23 cellular contexts compared by ENCODE assay signal in the genomic region with DNA sequence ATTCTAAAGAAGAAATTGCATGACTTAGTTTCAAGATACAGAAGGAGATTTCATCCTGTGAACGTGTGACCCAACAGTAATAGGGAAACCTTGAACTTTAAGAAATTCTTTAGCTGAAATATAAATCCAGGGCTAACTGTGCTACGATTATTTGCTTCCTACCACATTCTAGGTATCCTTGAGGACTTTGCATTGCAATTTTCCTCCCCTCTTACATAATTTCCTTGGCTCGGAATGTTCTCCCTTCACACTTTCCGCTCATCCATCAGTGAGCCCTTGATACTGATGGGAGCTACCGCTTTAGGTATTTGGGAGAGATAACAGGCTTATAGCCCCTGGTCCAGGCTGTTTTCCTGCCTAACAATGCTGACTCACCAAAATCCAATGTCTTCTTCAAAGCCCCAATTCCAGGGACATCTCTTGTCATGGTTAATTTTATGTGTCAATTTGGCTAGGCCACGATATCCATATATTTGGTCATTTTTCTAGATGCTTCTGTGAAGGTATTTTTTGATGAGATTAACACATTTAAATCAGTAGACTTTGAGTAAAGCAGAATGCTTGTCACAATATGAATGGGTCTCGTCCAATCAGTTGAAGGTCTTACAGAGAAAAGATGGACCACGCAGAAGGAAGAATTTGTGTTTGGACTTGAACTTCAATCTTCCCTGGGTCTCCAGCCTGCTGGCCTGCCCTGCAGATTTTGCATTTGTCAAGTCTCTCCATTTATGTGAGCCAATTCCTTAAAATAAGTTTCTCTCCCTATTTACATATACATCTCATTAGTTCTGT.
A peak's percentile ranks its signal among the peaks of the same experiment; 100 is the strongest.
DNase-seq lines count a peak whose midpoint lies in the region; ATAC-seq, FAIRE-seq and TF ChIP-seq lines count a peak whose summit lies in the region.
"Had no signal": no experiment of that assay in that cellular context is flagged by ENCODE, and none has a peak within 500 bp of the region (broad histone marks: within the 10 kb centered on the region; RNA-seq: fewer than 3 reads in every experiment).

No MANE protein-coding gene starts in this region.

- POLR2A ChIA-PET in HepG2 (lab: Yijun Ruan, JAX), result no interaction called here

- CTCF ChIA-PET in HepG2 (lab: Yijun Ruan, JAX; ENCODE audit: low intra/inter-chr PET ratio, low total read pairs), result no interaction called here

- TF ChIP-seq EP300 in HepG2 (IDR thresholded peaks at IDR 0.05; ENCODE audit: low read depth in 2 of 2, low read length in 2 of 2) (no peak), HepG2 (CRISPR knock-in tag; IDR thresholded peaks at IDR 0.05; ENCODE audit: borderline replicate concordance) (no peak), gastroesophageal sphincter (IDR thresholded peaks at IDR 0.05) (no peak)

- H2AFZ ChIP-seq in HepG2 (ENCODE audit: low read length), result no peak overlapping the region
- H2AFZ ChIP-seq: parathyroid adenoma had no signal

- in situ Hi-C loops in HepG2 (cut with HindIII; ENCODE audit: extremely low pct_ligation_motif_present, low pct_unique_long_range_greater_than_20kb), result loop anchor here (10.0 kb wide), 1 partner anchor 135 kb away; no protein-coding TSS in a partner anchor

- DNase-seq in HepG2 (ENCODE audit: low spot score) (no peak), right lobe of liver (no peak), SJSA1 (ENCODE audit: low read depth in 1 of 2, low spot score in 2 of 2) (no peak), fibroblast of pulmonary artery (ENCODE audit: low read depth) (peak; percentile 63), NCI-H1930 (lab: John Stamatoyannopoulos, UW) (no peak), A172 (ENCODE audit: low spot score) (no peak), anterior cingulate cortex (lab: John Stamatoyannopoulos, UW) (no peak)
- DNase-seq: activated CD4-positive, alpha-beta T cell treated with anti-CD3 and anti-CD28 coated beads, Interleukin-2, amount 10 ng/mL, durations not matched to agents 24 days and 14 days; activated CD8-positive, alpha-beta memory T cell treated with anti-CD3 and anti-CD28 coated beads, Interleukin-2, amount 50 U/mL, for 48 hours; activated gamma-delta T cell; CD8-positive, alpha-beta memory T cell; DMS53; MG63; naive thymus-derived CD4-positive, alpha-beta T cell; NCI-H1436; NCI-H526 treated with DMSO at 0.1 percent for 48 hours; SHP77 treated with DMSO at 0.1 percent for 48 hours; sigmoid colon; T-helper 1 cell; testis had no signal

- H3K36me3 ChIP-seq in HepG2 (replicated peaks in 1 of 2; ENCODE audit: control insufficient read depth in 1 of 2, insufficient read depth in 2 of 2, low read length in 2 of 2) (no peaks in the 10 kb centered on the region; a peak in 1 of 5 replicates), right lobe of liver (no peaks in the 10 kb centered on the region), SJSA1 (peaks cover 10% of the 10 kb centered on the region; the same call in 1 of the 2 replicates), gastroesophageal sphincter (no peaks in the 10 kb centered on the region)
- H3K36me3 ChIP-seq: sigmoid colon had no signal

- ATAC-seq in HepG2 (no peak), right lobe of liver (no peak), gastroesophageal sphincter (no peak)
- ATAC-seq: naive thymus-derived CD4-positive, alpha-beta T cell; stimulated activated effector memory CD8-positive, alpha-beta T cell treated with anti-CD3 and anti-CD28 coated beads, Interleukin-12 subunit alpha, Interleukin-12 subunit beta, amount 100 ng/mL, for 72 hours had no signal

- intact Hi-C loops in HepG2 (cut with micrococcal nuclease; ENCODE audit: unreplicated experiment) (no loop called here), right lobe of liver (cut with DNase I) (no loop called here)

- H3K79me2 ChIP-seq in HepG2 (ENCODE audit: insufficient read depth, low read length), result no peaks in the 10 kb centered on the region
- H3K79me2 ChIP-seq: parathyroid adenoma had no signal

- WGBS in HepG2 (ENCODE audit: low lambda C conversion rate), result 95% methylated on average over 8 of the region's 8 CpGs
- 73% methylated on average over 8 of the region's 8 CpGs for WGBS in right lobe of liver (ENCODE audit: insufficient coverage, low coverage, low lambda C conversion rate, missing lambda C conversion rate)
- WGBS in gastroesophageal sphincter (ENCODE audit: low coverage in 1 of 2), 2 donors, result 85% methylated on average over 8 of the region's 8 CpGs

- no peak overlapping the region for H3K4me2 ChIP-seq in HepG2 (ENCODE audit: low read depth, low read length)

- no TSS peak for BruUV-seq in HepG2 (replicated peaks; lab: Mats Ljungman, UMichigan)

- H3K27ac ChIP-seq in HepG2 (ENCODE audit: extremely low read length, insufficient read depth, low read length) (no peak overlapping the region), right lobe of liver (no peak overlapping the region), SJSA1 (peak overlapping the region; percentile 84), gastroesophageal sphincter (no peak overlapping the region)
- H3K27ac ChIP-seq: parathyroid adenoma, sigmoid colon, testis had no signal

- H4K20me1 ChIP-seq in HepG2 (ENCODE audit: insufficient read depth, low read length), result no peaks in the 10 kb centered on the region

- H3K9ac ChIP-seq in HepG2 (ENCODE audit: insufficient read depth, low read depth, low read length), result no peak overlapping the region
- H3K9ac ChIP-seq: parathyroid adenoma had no signal

- H3K27me3 ChIP-seq in HepG2 (ENCODE audit: control insufficient read depth in 1 of 2, insufficient read depth in 2 of 2, low read length in 2 of 2), result no peaks in the 10 kb centered on the region; a peak in 1 of 5 replicates
- H3K27me3 ChIP-seq in right lobe of liver, result no peaks in the 10 kb centered on the region
- no peaks in the 10 kb centered on the region for H3K27me3 ChIP-seq in SJSA1 (replicated peaks)
- H3K27me3 ChIP-seq in gastroesophageal sphincter, result no peaks in the 10 kb centered on the region
- H3K27me3 ChIP-seq: MG63, sigmoid colon, testis had no signal

- no peak for TF ChIP-seq CTCF in HepG2 (CRISPR knock-in tag; IDR thresholded peaks at IDR 0.05)
- TF ChIP-seq CTCF in right lobe of liver (IDR thresholded peaks at IDR 0.05), result no peak
- TF ChIP-seq CTCF in fibroblast of pulmonary artery (IDR thresholded peaks at IDR 0.05; ENCODE audit: low read length, missing control alignments), result no peak
- no peak for TF ChIP-seq CTCF in gastroesophageal sphincter (IDR thresholded peaks at IDR 0.05)

- H3K9me3 ChIP-seq in HepG2 (ENCODE audit: low read length) (no peaks in the 10 kb centered on the region), right lobe of liver (no peaks in the 10 kb centered on the region), SJSA1 (replicated peaks) (no peaks in the 10 kb centered on the region), gastroesophageal sphincter (no peaks in the 10 kb centered on the region)
- H3K9me3 ChIP-seq: MG63, sigmoid colon, testis had no signal

- H3K4me1 ChIP-seq in HepG2 (ENCODE audit: insufficient read depth, low read length) (peaks cover 10% of the 10 kb centered on the region), right lobe of liver (no peaks in the 10 kb centered on the region), SJSA1 (replicated peaks) (peaks cover 48% of the 10 kb centered on the region), gastroesophageal sphincter (peaks cover 0 to 10% (median 0%) of the 10 kb centered on the region in 3 donors)
- H3K4me1 ChIP-seq: parathyroid adenoma, testis had no signal

- H3K4me3 ChIP-seq in HepG2 (replicated peaks in 1 of 3; ENCODE audit: insufficient read depth in 1 of 3, low read depth in 2 of 3, low read length in 3 of 3) (no peak overlapping the region), right lobe of liver (no peak overlapping the region), SJSA1 (no peak overlapping the region), fibroblast of pulmonary artery (replicated peaks; ENCODE audit: low read depth, low read length) (no peak overlapping the region), gastroesophageal sphincter (no peak overlapping the region)
- H3K4me3 ChIP-seq: MG63, sigmoid colon, testis had no signal

- no peak for TF ChIP-seq RAD21 in HepG2 (CRISPR knock-in tag; IDR thresholded peaks at IDR 0.05)

- no peak for FAIRE-seq in HepG2 (lab: Jason Lieb, UNC)

- TF ChIP-seq POLR2A in HepG2 (IDR thresholded peaks at IDR 0.05; ENCODE audit: insufficient read depth in 1 of 2, low read depth in 2 of 2, low read length in 2 of 2) (no peak), right lobe of liver (IDR thresholded peaks at IDR 0.05) (no peak), gastroesophageal sphincter (IDR thresholded peaks at IDR 0.05) (no peak)

TF ChIP-seq in HepG2, 621 proteins besides CTCF, POLR2A, EP300 and RAD21:
- TF ChIP-seq MAFF (IDR thresholded peaks at IDR 0.05; ENCODE audit: low read depth, low read length) (peak; percentile 83), ZNF10 (CRISPR knock-in tag; IDR thresholded peaks at IDR 0.05; ENCODE audit: borderline replicate concordance, low read depth) (no peak), MAFK (conservative IDR thresholded peaks at IDR 0.05 in 1 of 2, IDR thresholded peaks at IDR 0.05 in 1 of 2; ENCODE audit: low read length in 2 of 2) (peak; percentile 85 to 89)
